In the genomic region with DNA sequence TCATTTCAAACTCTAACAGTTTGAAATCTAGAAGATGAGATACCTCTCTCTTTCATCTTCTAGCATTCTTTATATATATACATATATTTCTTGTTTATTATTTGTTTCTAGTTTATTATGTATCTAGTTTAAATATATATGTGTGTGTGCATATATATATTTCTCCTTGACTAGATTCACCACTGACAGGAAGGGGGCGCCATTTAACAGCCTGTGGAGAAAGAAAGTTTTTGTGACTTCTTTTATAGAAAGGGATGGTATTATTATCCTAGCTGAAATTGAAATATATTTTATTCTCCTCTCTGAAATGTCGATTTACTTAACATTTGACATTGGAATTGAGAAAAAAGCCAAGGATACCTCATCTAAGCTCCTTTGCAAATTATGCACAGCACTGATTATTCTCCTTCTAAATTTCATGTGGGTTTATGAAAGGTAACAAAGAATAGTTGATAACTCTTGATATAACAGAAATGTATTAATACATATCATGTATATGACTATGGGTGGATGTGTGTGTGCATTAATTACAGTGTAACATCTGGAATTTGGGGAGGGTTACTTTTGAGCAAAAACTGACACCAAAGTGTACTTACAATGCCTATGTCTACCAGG, we compare ENCODE assay signal across 8 cellular contexts.
A peak's percentile ranks its signal among the peaks of the same experiment; 100 is the strongest.
DNase-seq lines count a peak whose midpoint lies in the region; ATAC-seq and TF ChIP-seq lines count a peak whose summit lies in the region.

No MANE protein-coding gene starts in this region.

- TF ChIP-seq POLR2A in tibial nerve (IDR thresholded peaks at IDR 0.05), result no peak

- peak; percentile 11 to 15 for DNase-seq in activated CD4-positive, alpha-beta T cell treated with anti-CD3 and anti-CD28 coated beads for 24 hours (ENCODE audit: low read depth in 2 of 2)
- no peak for DNase-seq in activated CD4-positive, alpha-beta T cell treated with anti-CD3 and anti-CD28 coated beads for 1 hour
- peak; percentile 3 for DNase-seq in MV-4-11 (lab: John Stamatoyannopoulos, UW)
- peak; percentile 50 for DNase-seq in SW480 (ENCODE audit: low spot score)
- DNase-seq in effector CD8-positive, alpha-beta T cell (lab: John Stamatoyannopoulos, UW), result peak; percentile 0
- DNase-seq in midbrain (lab: John Stamatoyannopoulos, UW), result peak; percentile 63
- DNase-seq in tibial nerve (ENCODE audit: low spot score in 2 of 2), result peak; percentile 34 to 83

- H3K36me3 ChIP-seq in tibial nerve, result no peaks in the 10 kb centered on the region

- no peaks in the 10 kb centered on the region for H3K27me3 ChIP-seq in tibial nerve

- no peak for TF ChIP-seq EP300 in tibial nerve (IDR thresholded peaks at IDR 0.05)

- WGBS in tibial nerve, 2 donors, result 2 to 3% methylated on average over 2 of the region's 2 CpGs

- H3K9me3 ChIP-seq in tibial nerve, result no peaks in the 10 kb centered on the region

- no peak overlapping the region for H3K27ac ChIP-seq in tibial nerve

- H3K4me1 ChIP-seq in tibial nerve, result peaks cover 0 to 24% (median 0%) of the 10 kb centered on the region in 4 donors

- peak; percentile 65 to 70 (median 66) for TF ChIP-seq CTCF in tibial nerve (IDR thresholded peaks at IDR 0.05)

- H3K4me3 ChIP-seq in tibial nerve, result no peak overlapping the region

- ATAC-seq in HG03097 (IDR thresholded peaks at IDR 0.05; ENCODE audit: low FRiP score, unreplicated experiment), result no peak
